2 cellular contexts compared by ENCODE assay signal in genomic region chr1:11746795-11747487, GRCh38.
A peak's percentile ranks its signal among the peaks of the same experiment; 100 is the strongest.
TF ChIP-seq lines count a peak whose summit lies in the region.

No MANE protein-coding gene starts in this region.

TF ChIP-seq in K562, 482 proteins besides CTCF, POLR2A, EP300 and RAD21:
- TF ChIP-seq POLR2G (IDR thresholded peaks at IDR 0.05; ENCODE audit: low read depth, low read length) (0 out of 2 replicates have a peak, but pooled peaks have one; percentile 31), TEAD4 (IDR thresholded peaks at IDR 0.05; ENCODE audit: low read length) (no peak), TEAD4 (CRISPR knock-in tag; IDR thresholded peaks at IDR 0.05; ENCODE audit: borderline replicate concordance) (no peak), NR2F6 (CRISPR knock-in tag; IDR thresholded peaks at IDR 0.05) (no peak), GABPB1 (CRISPR knock-in tag; IDR thresholded peaks at IDR 0.05) (no peak), MEF2D (tag; conservative IDR thresholded peaks at IDR 0.05; ENCODE audit: low read depth) (0 out of 2 replicates have a peak, but pooled peaks have one; percentile 18), MEF2A (IDR thresholded peaks at IDR 0.05; ENCODE audit: control insufficient read depth, low read depth, low read length) (0 out of 2 replicates have a peak, but pooled peaks have one; percentile 22)

TF ChIP-seq in GM23338, 12 proteins besides CTCF, POLR2A, EP300 and RAD21:
- TF ChIP-seq ETS1 (IDR thresholded peaks at IDR 0.05) (no peak), CREB1 (CRISPR knock-in tag; IDR thresholded peaks at IDR 0.05; ENCODE audit: low read depth) (no peak), ZNF114 (CRISPR knock-in tag; IDR thresholded peaks at IDR 0.05) (no peak), POLR2AphosphoS5 (IDR thresholded peaks at IDR 0.05; ENCODE audit: low read depth) (no peak), EZH2 (IDR thresholded peaks at IDR 0.05; ENCODE audit: low read depth, unreplicated experiment) (no peak), REST (IDR thresholded peaks at IDR 0.05; ENCODE audit: unreplicated experiment) (no peak), JUNB (IDR thresholded peaks at IDR 0.05; ENCODE audit: unreplicated experiment) (no peak), NANOG (IDR thresholded peaks at IDR 0.05; ENCODE audit: borderline replicate concordance) (no peak), ZNF462 (CRISPR knock-in tag; IDR thresholded peaks at IDR 0.05) (no peak), EZH2phosphoT487 (IDR thresholded peaks at IDR 0.05; ENCODE audit: unreplicated experiment) (no peak), STAT1 (IDR thresholded peaks at IDR 0.05; ENCODE audit: unreplicated experiment) (no peak), ZNF331 (CRISPR knock-in tag; IDR thresholded peaks at IDR 0.05; ENCODE audit: low read depth) (no peak)
